ENCODE assay signal across 26 cellular contexts in genomic region chr3:97291901-97292300, GRCh38.
A peak's percentile ranks its signal among the peaks of the same experiment; 100 is the strongest.
DNase-seq lines count a peak whose midpoint lies in the region; ATAC-seq and TF ChIP-seq lines count a peak whose summit lies in the region.
"Had no signal": no experiment of that assay in that cellular context is flagged by ENCODE, and none has a peak within 500 bp of the region (broad histone marks: within the 10 kb centered on the region; RNA-seq: fewer than 3 reads in every experiment).

No MANE protein-coding gene starts in this region.

- no peak overlapping the region for H3K4me3 Mint-ChIP-seq in T-helper 2 cell treated with Interferon-gamma antibody and Interleukin-4, amounts not matched to agents 5 μg/mL and 100 μg/mL, for 36 hours
- H3K4me3 Mint-ChIP-seq: CD4-positive, alpha-beta T cell; stimulated activated memory B cell treated with anti-CD40 and anti-IgM and Interleukin-4, amounts not matched to agents 10 μg/mL and 1 μg/mL and 100 μg/mL, for 72 hours; WTC11 had no signal

- peak; percentile 25 for DNase-seq in NCI-H146 (lab: John Stamatoyannopoulos, UW)
- DNase-seq in NCI-H146 treated with DMSO at 0.1 percent for 48 hours (lab: John Stamatoyannopoulos, UW; ENCODE audit: unreplicated experiment) = no peak
- peak; percentile 94 to 99 for DNase-seq in NCI-H2081 (lab: John Stamatoyannopoulos, UW)
- peak; percentile 37 for DNase-seq in RPMI8226
- DNase-seq in upper lobe of right lung = peak; percentile 48
- DNase-seq in T-helper 2 cell treated with Interferon-gamma antibody and Interleukin-4, amounts not matched to agents 5 μg/mL and 100 μg/mL, for 36 hours (ENCODE audit: low spot score) = no peak
- no peak for DNase-seq in mucosa of descending colon
- DNase-seq in activated CD4-positive, alpha-beta T cell treated with anti-CD3 and anti-CD28 coated beads, Interleukin-2, amount 50 U/mL, for 1 hour = no peak
- DNase-seq: 8988T; activated naive CD4-positive, alpha-beta T cell treated with anti-CD3 and anti-CD28 coated beads, Interleukin-2, amount 50 U/mL, for 16 hours; amniotic stem cell; brain microvascular endothelial cell; CD4-positive, alpha-beta T cell; DMS 273 treated with DMSO at 0.1 percent for 48 hours; hypothalamus; mesendoderm; NCI-H1694; NCI-H226; PC-9; stimulated activated CD4-positive, alpha-beta T cell treated with anti-CD3 and anti-CD28 coated beads, Interleukin-4, amount 100 ng/mL, for 4 hours had no signal

- H3K4me3 ChIP-seq in upper lobe of right lung (no peak overlapping the region), mucosa of descending colon (no peak overlapping the region)
- H3K4me3 ChIP-seq: K562, left lung, PC-9 had no signal

- H3K27ac ChIP-seq in upper lobe of right lung = no peak overlapping the region
- H3K27ac ChIP-seq: brain microvascular endothelial cell, left lung, neutrophil, PC-9 had no signal

- no peaks in the 10 kb centered on the region for H3K27me3 Mint-ChIP-seq in T-helper 2 cell treated with Interferon-gamma antibody and Interleukin-4, amounts not matched to agents 5 μg/mL and 100 μg/mL, for 36 hours (ENCODE audit: low read depth)
- H3K27me3 Mint-ChIP-seq: CD4-positive, alpha-beta T cell; progenitor cell of endocrine pancreas; stimulated activated memory B cell treated with anti-CD40 and anti-IgM and Interleukin-4, amounts not matched to agents 10 μg/mL and 1 μg/mL and 100 μg/mL, for 72 hours had no signal

- no peaks in the 10 kb centered on the region for H3K36me3 ChIP-seq in upper lobe of right lung
- H3K36me3 ChIP-seq in mucosa of descending colon (ENCODE audit: low read depth) = no peaks in the 10 kb centered on the region
- H3K36me3 ChIP-seq: brain microvascular endothelial cell, left lung, neutrophil had no signal

- peaks cover 17% of the 10 kb centered on the region for H3K9me3 Mint-ChIP-seq in T-helper 2 cell treated with Interferon-gamma antibody and Interleukin-4, amounts not matched to agents 5 μg/mL and 100 μg/mL, for 36 hours

- H3K9me3 ChIP-seq in upper lobe of right lung (no peaks in the 10 kb centered on the region), mucosa of descending colon (peaks cover 2% of the 10 kb centered on the region)
- H3K9me3 ChIP-seq: neutrophil had no signal

- H3K4me1 Mint-ChIP-seq in T-helper 2 cell treated with Interferon-gamma antibody and Interleukin-4, amounts not matched to agents 5 μg/mL and 100 μg/mL, for 36 hours (ENCODE audit: low read depth) = no peaks in the 10 kb centered on the region
- H3K4me1 Mint-ChIP-seq: stimulated activated memory B cell treated with anti-CD40 and anti-IgM and Interleukin-4, amounts not matched to agents 10 μg/mL and 1 μg/mL and 100 μg/mL, for 72 hours had no signal

- H3K36me3 Mint-ChIP-seq in T-helper 2 cell treated with Interferon-gamma antibody and Interleukin-4, amounts not matched to agents 5 μg/mL and 100 μg/mL, for 36 hours (ENCODE audit: low read depth) = no peaks in the 10 kb centered on the region
- H3K36me3 Mint-ChIP-seq: stimulated activated memory B cell treated with anti-CD40 and anti-IgM and Interleukin-4, amounts not matched to agents 10 μg/mL and 1 μg/mL and 100 μg/mL, for 72 hours had no signal

- H3K27me3 ChIP-seq in upper lobe of right lung = no peaks in the 10 kb centered on the region
- H3K27me3 ChIP-seq: brain microvascular endothelial cell, left lung, neutrophil had no signal

- no peak overlapping the region for H3K27ac Mint-ChIP-seq in T-helper 2 cell treated with Interferon-gamma antibody and Interleukin-4, amounts not matched to agents 5 μg/mL and 100 μg/mL, for 36 hours
- H3K27ac Mint-ChIP-seq: CD4-positive, alpha-beta T cell; progenitor cell of endocrine pancreas; stimulated activated memory B cell treated with anti-CD40 and anti-IgM and Interleukin-4, amounts not matched to agents 10 μg/mL and 1 μg/mL and 100 μg/mL, for 72 hours; WTC11 had no signal

- no peaks in the 10 kb centered on the region for H3K4me1 ChIP-seq in upper lobe of right lung
- H3K4me1 ChIP-seq in mucosa of descending colon (ENCODE audit: low read depth) = no peaks in the 10 kb centered on the region
- H3K4me1 ChIP-seq: left lung had no signal

- no peak for TF ChIP-seq CTCF in upper lobe of right lung (IDR thresholded peaks at IDR 0.05)
- no peak for TF ChIP-seq CTCF in mucosa of descending colon (IDR thresholded peaks at IDR 0.05)

- ATAC-seq in upper lobe of right lung (no peak), mucosa of descending colon (no peak)
- ATAC-seq: K562; left lung; stimulated activated memory B cell treated with anti-CD40 and anti-IgM and Interleukin-4, amounts not matched to agents 10 μg/mL and 1 μg/mL and 100 μg/mL, for 72 hours; WTC11 had no signal

- intact Hi-C loops in upper lobe of right lung (cut with DNase I) (no loop called here), mucosa of descending colon (cut with DNase I, micrococcal nuclease) (no loop called here)

Comparison
In these comparisons a context has a peak if more than half of its experiments do, and no peak if none do; other contexts are left out.
1. DNase-seq: peak in NCI-H146 (single experiment), NCI-H2081 (2 of 2), RPMI8226 (single experiment) and upper lobe of right lung (single experiment); none in NCI-H146 treated with DMSO at 0.1 percent for 48 hours (single experiment), T-helper 2 cell treated with Interferon-gamma antibody and Interleukin-4, amounts not matched to agents 5 μg/mL and 100 μg/mL, for 36 hours (single experiment), mucosa of descending colon (0 of 3) and activated CD4-positive, alpha-beta T cell treated with anti-CD3 and anti-CD28 coated beads, Interleukin-2, amount 50 U/mL, for 1 hour (single experiment).